ENCODE assay signal across 15 cellular contexts in genomic region chr16:50861926-50862325, GRCh38.
A peak's percentile ranks its signal among the peaks of the same experiment; 100 is the strongest.
DNase-seq lines count a peak whose midpoint lies in the region; FAIRE-seq and TF ChIP-seq lines count a peak whose summit lies in the region.
"Had no signal": no experiment of that assay in that cellular context is flagged by ENCODE, and none has a peak within 500 bp of the region (broad histone marks: within the 10 kb centered on the region; RNA-seq: fewer than 3 reads in every experiment).

No MANE protein-coding gene starts in this region.

- DNase-seq in AG04449 (ENCODE audit: low read depth, low spot score): peak; percentile 9
- DNase-seq in HPDE6-E6E7 (ENCODE audit: extremely low spot score): peak; percentile 72
- peak; percentile 83 for DNase-seq in astrocyte of the spinal cord (ENCODE audit: low read depth, low spot score)
- peak; percentile 35 for DNase-seq in keratinocyte (ENCODE audit: low read depth, low spot score)
- no peak for DNase-seq in progenitor cell of endocrine pancreas (ENCODE audit: low spot score, unreplicated experiment)
- no peak for DNase-seq in cerebellar cortex (ENCODE audit: low spot score)
- DNase-seq in MM.1S: no peak
- DNase-seq in NCI-H510A treated with DMSO at 0.1 percent for 48 hours (lab: John Stamatoyannopoulos, UW): no peak
- DNase-seq: activated T-cell treated with anti-CD3 and anti-CD28 coated beads, Interleukin-2, amount 50 U/mL, for 4 hours; GF-D8; kidney; MG63; NCI-H226; nephron progenitor cell; stimulated activated CD4-positive, alpha-beta T cell treated with anti-CD3 and anti-CD28 coated beads, Interleukin-15, amount 100 ng/mL, for 24 hours had no signal

- H3K9me3 ChIP-seq in keratinocyte (ENCODE audit: control insufficient read depth, low read depth, low read length) (no peaks in the 10 kb centered on the region), MM.1S (replicated peaks; ENCODE audit: insufficient read depth, low read length) (no peaks in the 10 kb centered on the region)
- H3K9me3 ChIP-seq: MG63 had no signal

- no peaks in the 10 kb centered on the region for H3K9me1 ChIP-seq in keratinocyte (ENCODE audit: control insufficient read depth, extremely low read depth, insufficient read depth, low read length)

- in situ Hi-C loops in astrocyte of the spinal cord (cut with HindIII; ENCODE audit: low sequenced_read_pairs): no loop called here

- CTCF ChIA-PET in AG04449 (lab: Yijun Ruan, JAX): interaction anchor here (1.8 kb wide), 1 partner anchor 56 kb away, joined by 7 read pairs; no protein-coding TSS in a partner anchor

- peaks cover 6% of the 10 kb centered on the region for H3K4me1 Mint-ChIP-seq in progenitor cell of endocrine pancreas (ENCODE audit: low read depth)

- no peak for TF ChIP-seq CTCF in AG04449 (IDR thresholded peaks at IDR 0.05; ENCODE audit: insufficient read depth, low read length, missing control alignments)
- no peak for TF ChIP-seq CTCF in astrocyte of the spinal cord (IDR thresholded peaks at IDR 0.05; ENCODE audit: low read depth, low read length)
- no peak for TF ChIP-seq CTCF in keratinocyte (optimal IDR thresholded peaks at IDR 0.05 in 1 of 3, IDR thresholded peaks at IDR 0.05 in 1 of 3, conservative IDR thresholded peaks at IDR 0.05 in 1 of 3; ENCODE audit: extremely low read depth in 1 of 3, insufficient read depth in 2 of 3, low read length in 3 of 3)
- TF ChIP-seq CTCF in progenitor cell of endocrine pancreas (IDR thresholded peaks at IDR 0.05; ENCODE audit: unreplicated experiment): no peak
- TF ChIP-seq CTCF in MM.1S (IDR thresholded peaks at IDR 0.05; ENCODE audit: low read length): no peak

- H4K20me1 ChIP-seq in keratinocyte (ENCODE audit: control insufficient read depth, extremely low read depth, insufficient read depth, low read length) (no peaks in the 10 kb centered on the region), MM.1S (ENCODE audit: insufficient read depth, low read length) (no peaks in the 10 kb centered on the region)

- FAIRE-seq in keratinocyte (lab: Jason Lieb, UNC): no peak
- FAIRE-seq: kidney had no signal

- peak overlapping the region; percentile 25 for H3K27ac ChIP-seq in keratinocyte (ENCODE audit: control insufficient read depth, insufficient read depth, low read length)
- H3K27ac ChIP-seq in MM.1S (ENCODE audit: low read length): no peak overlapping the region

- H2AFZ ChIP-seq in keratinocyte (ENCODE audit: control insufficient read depth, low read length) (no peak overlapping the region), MM.1S (ENCODE audit: low read length) (no peak overlapping the region)

- H3K9me2 ChIP-seq in MM.1S (replicated peaks; ENCODE audit: insufficient read depth, low read length): no peaks in the 10 kb centered on the region

- H3K79me2 ChIP-seq in keratinocyte (ENCODE audit: control insufficient read depth, insufficient read depth, low read length): no peaks in the 10 kb centered on the region
- no peaks in the 10 kb centered on the region for H3K79me2 ChIP-seq in MM.1S (ENCODE audit: low read length)

- H3K4me2 ChIP-seq in keratinocyte (ENCODE audit: control insufficient read depth, extremely low read depth, insufficient read depth, low read depth, low read length) (peak overlapping the region; percentile 38), MM.1S (ENCODE audit: low read depth, low read length) (no peak overlapping the region)

- H3K27me3 Mint-ChIP-seq in progenitor cell of endocrine pancreas: peaks cover 8% of the 10 kb centered on the region

- H3F3A ChIP-seq in MM.1S (ENCODE audit: insufficient read depth, low read length): no peaks in the 10 kb centered on the region

- no peak overlapping the region for H3K4me3 Mint-ChIP-seq in progenitor cell of endocrine pancreas (ENCODE audit: low read depth)
- H3K4me3 Mint-ChIP-seq: activated T-cell treated with anti-CD3 and anti-CD28 coated beads, Interleukin-2, amount 50 U/mL, for 4 hours; nephron progenitor cell had no signal

- H3K36me3 ChIP-seq in keratinocyte (ENCODE audit: control insufficient read depth in 2 of 2, extremely low read depth in 1 of 2, insufficient read depth in 2 of 2, low read length in 2 of 2) (no peaks in the 10 kb centered on the region), MM.1S (replicated peaks; ENCODE audit: insufficient read depth, low read length) (no peaks in the 10 kb centered on the region)
- H3K36me3 ChIP-seq: MG63 had no signal

- H3K4me3 ChIP-seq in AG04449 (ENCODE audit: low read depth, low read length) (no peak overlapping the region), astrocyte of the spinal cord (ENCODE audit: low read depth, low read length) (no peak overlapping the region), keratinocyte (ENCODE audit: control insufficient read depth in 2 of 3, extremely low read depth in 1 of 3, insufficient read depth in 2 of 3, low read depth in 1 of 3, low read length in 3 of 3) (no peak overlapping the region), MM.1S (ENCODE audit: low read length) (no peak overlapping the region)
- H3K4me3 ChIP-seq: MG63 had no signal

- no peak overlapping the region for H3K9ac ChIP-seq in keratinocyte (ENCODE audit: control insufficient read depth, extremely low read depth, insufficient read depth, low read length)
- H3K9ac ChIP-seq in MM.1S (ENCODE audit: low read length): no peak overlapping the region

- H3K4me1 ChIP-seq in keratinocyte (ENCODE audit: control insufficient read depth, extremely low read depth, insufficient read depth, low read length) (peaks cover 16% of the 10 kb centered on the region), MM.1S (ENCODE audit: low read length) (no peaks in the 10 kb centered on the region)

- POLR2A ChIA-PET in AG04449 (lab: Yijun Ruan, JAX): no interaction called here

- dilution Hi-C loops in keratinocyte (cut with MboI; ENCODE audit: extremely low pct_ligation_motif_present, low sequenced_read_pairs): no loop called here

- no peaks in the 10 kb centered on the region for H3K27me3 ChIP-seq in keratinocyte (ENCODE audit: control insufficient read depth, extremely low read depth, insufficient read depth, low read length)
- no peaks in the 10 kb centered on the region for H3K27me3 ChIP-seq in MM.1S (replicated peaks; ENCODE audit: insufficient read depth, low read length)
- H3K27me3 ChIP-seq: MG63 had no signal

- no peaks in the 10 kb centered on the region for H3K36me3 Mint-ChIP-seq in progenitor cell of endocrine pancreas (ENCODE audit: insufficient read depth)

- no peak overlapping the region for H3K27ac Mint-ChIP-seq in progenitor cell of endocrine pancreas
- H3K27ac Mint-ChIP-seq: nephron progenitor cell had no signal

- H3K9me3 Mint-ChIP-seq in progenitor cell of endocrine pancreas (ENCODE audit: low read depth): no peaks in the 10 kb centered on the region
- H3K9me3 Mint-ChIP-seq: activated T-cell treated with anti-CD3 and anti-CD28 coated beads, Interleukin-2, amount 50 U/mL, for 4 hours; nephron progenitor cell had no signal

Comparison
In these comparisons a context has a peak if more than half of its experiments do, and no peak if none do; other contexts are left out.
1. DNase-seq: peak in AG04449 (single experiment), HPDE6-E6E7 (single experiment), astrocyte of the spinal cord (single experiment) and keratinocyte (single experiment); none in progenitor cell of endocrine pancreas (single experiment), cerebellar cortex (single experiment), MM.1S (single experiment) and NCI-H510A treated with DMSO at 0.1 percent for 48 hours (single experiment).